In the genomic region with DNA sequence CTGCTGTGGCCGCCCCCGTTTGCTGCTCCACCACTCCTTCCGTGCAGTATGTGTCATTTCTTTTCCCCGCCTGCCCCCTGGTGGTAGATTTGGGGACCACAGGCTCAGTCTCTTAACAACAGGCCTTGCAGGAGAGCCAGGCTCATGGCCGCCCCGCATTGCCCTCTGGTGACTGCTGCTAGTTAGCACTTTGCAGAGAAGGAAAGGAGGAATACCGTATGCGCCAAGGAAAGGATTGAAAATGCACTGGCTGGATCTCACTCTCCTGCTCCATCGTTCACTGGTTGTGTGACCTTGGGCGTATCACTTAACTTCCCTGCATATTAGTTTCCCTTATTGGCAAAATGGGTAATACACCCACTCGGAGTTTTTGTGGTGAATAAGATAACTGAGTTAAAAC, we compare ENCODE assay signal across 8 cellular contexts. TPM values are rescaled to one million over a fixed set of nuclear protein-coding genes. Genes with fewer than 3 reads are reported as not detected.
DNase-seq lines count a peak whose midpoint lies in the region; ATAC-seq, FAIRE-seq and TF ChIP-seq lines count a peak whose summit lies in the region.

No MANE protein-coding gene starts in this region.

- H3K27me3 ChIP-seq in SJCRH30 (no peaks in the 10 kb centered on the region), ovary (no peaks in the 10 kb centered on the region)

- H3K4me1 Mint-ChIP-seq in type B pancreatic cell (ENCODE audit: unreplicated experiment) = peaks cover 4% of the 10 kb centered on the region

- H3K27me3 Mint-ChIP-seq in type B pancreatic cell = peaks cover 4% of the 10 kb centered on the region

- H3K27ac ChIP-seq in SJCRH30 (no peak overlapping the region), ovary (no peak overlapping the region)

- H3K4me3 Mint-ChIP-seq in type B pancreatic cell = no peak overlapping the region

- H3K4me1 ChIP-seq in SJCRH30 = peaks cover 4% of the 10 kb centered on the region
- no peaks in the 10 kb centered on the region for H3K4me1 ChIP-seq in ovary (ENCODE audit: insufficient read depth)

- TF ChIP-seq CTCF in GM12865 (IDR thresholded peaks at IDR 0.05; ENCODE audit: insufficient read depth, low read depth, low read length, missing control alignments) = peak; percentile 95
- TF ChIP-seq CTCF in ovary (IDR thresholded peaks at IDR 0.05) = peak; percentile 83 to 98 (median 98)
- peak; percentile 100 for TF ChIP-seq CTCF in type B pancreatic cell (conservative IDR thresholded peaks at IDR 0.05)

- intact Hi-C loops in ovary (cut with DNase I) = loop anchor here (2.0 to 10.0 kb wide), 4 partner anchors 88 to 195 kb away; no protein-coding TSS in a partner anchor

- DNase-seq in GM12865 (ENCODE audit: low read depth) (peak; percentile 93), NCI-H1048 (lab: John Stamatoyannopoulos, UW) (peak; percentile 84), SJCRH30 (peak; percentile 96 to 99), activated gamma-delta T cell (lab: John Stamatoyannopoulos, UW) (peak; percentile 51), frontal cortex (ENCODE audit: low spot score in 2 of 2) (peak; percentile 31 to 72), ovary (peak; percentile 92 to 99 (median 97)), type B pancreatic cell (ENCODE audit: extremely low spot score, unreplicated experiment) (peak; percentile 98)

- ATAC-seq in HG02623 (IDR thresholded peaks at IDR 0.05; ENCODE audit: unreplicated experiment) = peak; percentile 99

- H3K9me3 ChIP-seq in SJCRH30 (replicated peaks) = 0 out of 2 replicates have a peak, but pooled peaks cover 4% of the 10 kb centered on the region
- H3K9me3 ChIP-seq in ovary = no peaks in the 10 kb centered on the region

- H3K9me3 Mint-ChIP-seq in type B pancreatic cell = no peaks in the 10 kb centered on the region

- no peaks in the 10 kb centered on the region for H3K36me3 ChIP-seq in SJCRH30
- no peaks in the 10 kb centered on the region for H3K36me3 ChIP-seq in ovary

- H3K27ac Mint-ChIP-seq in type B pancreatic cell = no peak overlapping the region

- no peaks in the 10 kb centered on the region for H3K36me3 Mint-ChIP-seq in type B pancreatic cell

- TF ChIP-seq EP300 in ovary (IDR thresholded peaks at IDR 0.05) = no peak

- no peak for TF ChIP-seq POLR2A in ovary (IDR thresholded peaks at IDR 0.05)

- H3K4me3 ChIP-seq in GM12865 (ENCODE audit: low read depth, low read length) (no peak overlapping the region), SJCRH30 (no peak overlapping the region), ovary (no peak overlapping the region)

- peak; percentile 84 for FAIRE-seq in frontal cortex (lab: Jason Lieb, UNC)

- 4 to 7% (median 6%) methylated on average over 11 of the region's 11 CpGs for WGBS in ovary, 3 donors

RNA-seq across cellular contexts. Expression of gene PXYLP1, which starts 39.3 kb away (rescaled TPM):
- 21.4 and 24.9 TPM in 2 replicates for total RNA-seq in SJCRH30 (2014; rRNA removed; shearing (Covaris generic))
- total RNA-seq in frontal cortex (48.9 TPM), ovary (10 to 100 TPM; 10.3 to 23.0 (median 15.7) TPM), type B pancreatic cell (ENCODE audit: low replicate concordance) (22.2 and 26.1 TPM in 2 replicates)
- 10 to 100 TPM in 1 of 2 donors, 1 to 10 TPM in 1; 6.5 to 17.5 TPM for polyA plus RNA-seq in ovary
